ENCODE assay signal across 8 cellular contexts in genomic region chr3:25663324-25664065, GRCh38. TPM values are rescaled to one million over a fixed set of nuclear protein-coding genes. Genes with fewer than 3 reads are reported as not detected.
A peak's percentile ranks its signal among the peaks of the same experiment; 100 is the strongest.
DNase-seq lines count a peak whose midpoint lies in the region; ATAC-seq and TF ChIP-seq lines count a peak whose summit lies in the region.

No MANE protein-coding gene starts in this region.

- H3K27ac ChIP-seq in epithelial cell of prostate, result peak overlapping the region; percentile 82

- peak overlapping the region; percentile 90 for H3K27ac Mint-ChIP-seq in WTC11
- peak overlapping the region; percentile 99 for H3K27ac Mint-ChIP-seq in natural killer cell

- no peak for TF ChIP-seq CTCF in WTC11 (IDR thresholded peaks at IDR 0.05)
- no peak for TF ChIP-seq CTCF in natural killer cell (IDR thresholded peaks at IDR 0.05)

- peaks cover 46% of the 10 kb centered on the region for H3K4me1 Mint-ChIP-seq in WTC11
- H3K4me1 Mint-ChIP-seq in natural killer cell, result peaks cover 61 to 67% of the 10 kb centered on the region in 2 donors

- no peaks in the 10 kb centered on the region for H3K9me3 Mint-ChIP-seq in WTC11
- H3K9me3 Mint-ChIP-seq in natural killer cell, result no peaks in the 10 kb centered on the region

- intact Hi-C loops in natural killer cell (cut with micrococcal nuclease), result loop anchor here (2.0 kb wide), 2 partner anchors 15 to 119 kb away; partner anchors contain the start of gene NGLY1

- peak; percentile 24 for DNase-seq in stimulated activated CD4-positive, alpha-beta T cell treated with anti-CD3 and anti-CD28 coated beads, Interleukin-1b, Interleukin-23, amount 100 ng/mL, for 48 hours
- no peak for DNase-seq in stimulated activated CD4-positive, alpha-beta T cell treated with anti-CD3 and anti-CD28 coated beads, Interleukin-12 subunit alpha, Interleukin-12 subunit beta, amount 100 ng/mL, for 4 hours
- DNase-seq in NCI-H128 (lab: John Stamatoyannopoulos, UW; ENCODE audit: unreplicated experiment) (peak; percentile 15), WTC11 (ENCODE audit: low spot score) (no peak), epithelial cell of prostate (ENCODE audit: low read depth, low spot score) (no peak), natural killer cell (no peak), middle frontal gyrus (ENCODE audit: extremely low spot score, low spot score) (no peak)

- POLR2A ChIA-PET in WTC11 (lab: Charles Lee), result interaction anchor here (1.5 kb wide), 1 partner anchor 120 kb away, joined by 4 read pairs; the partner anchor contains the start of gene NGLY1

- H3K27me3 Mint-ChIP-seq in WTC11 (ENCODE audit: low read depth) (no peaks in the 10 kb centered on the region), natural killer cell (ENCODE audit: low read depth in 2 of 2) (no peaks in the 10 kb centered on the region)

- CTCF ChIA-PET in WTC11 (lab: Charles Lee), result no interaction called here

- H3K4me3 Mint-ChIP-seq in WTC11 (peak overlapping the region; percentile 95), natural killer cell (peak overlapping the region; percentile 99)

- ATAC-seq in HG02759 (IDR thresholded peaks at IDR 0.05; ENCODE audit: unreplicated experiment) (peak; percentile 28), WTC11 (no peak), natural killer cell (peak; percentile 1 to 4 (median 2))

- H3K36me3 Mint-ChIP-seq in WTC11 (no peaks in the 10 kb centered on the region), natural killer cell (no peaks in the 10 kb centered on the region)

TF ChIP-seq in WTC11, 78 proteins besides CTCF, POLR2A, EP300 and RAD21:
- TF ChIP-seq SP1 (CRISPR knock-in tag; conservative IDR thresholded peaks at IDR 0.05), result no peak; the same call in 1 of the 2 replicates
- no peak for TF ChIP-seq SOX15 (CRISPR knock-in tag; IDR thresholded peaks at IDR 0.05)
- TF ChIP-seq E2F5 (CRISPR knock-in tag; IDR thresholded peaks at IDR 0.05), result no peak
- no peak for TF ChIP-seq CDX4 (CRISPR knock-in tag; IDR thresholded peaks at IDR 0.05; ENCODE audit: borderline replicate concordance)
- no peak for TF ChIP-seq CREB1 (CRISPR knock-in tag; IDR thresholded peaks at IDR 0.05)
- TF ChIP-seq ATF3 (CRISPR knock-in tag; conservative IDR thresholded peaks at IDR 0.05), result no peak
- no peak for TF ChIP-seq USF2 (CRISPR knock-in tag; IDR thresholded peaks at IDR 0.05)
- no peak for TF ChIP-seq E2F1 (CRISPR knock-in tag; IDR thresholded peaks at IDR 0.05)
- no peak for TF ChIP-seq ZSCAN18 (CRISPR knock-in tag; IDR thresholded peaks at IDR 0.05)
- no peak for TF ChIP-seq STAT6 (CRISPR knock-in tag; conservative IDR thresholded peaks at IDR 0.05; ENCODE audit: low read depth)
- TF ChIP-seq SMAD4 (CRISPR knock-in tag; IDR thresholded peaks at IDR 0.05), result no peak
- no peak for TF ChIP-seq HMGA2 (CRISPR knock-in tag; IDR thresholded peaks at IDR 0.05)
- TF ChIP-seq OVOL2 (CRISPR knock-in tag; IDR thresholded peaks at IDR 0.05; ENCODE audit: borderline replicate concordance), result no peak
- TF ChIP-seq JAZF1 (CRISPR knock-in tag; IDR thresholded peaks at IDR 0.05), result no peak
- no peak for TF ChIP-seq MLX (CRISPR knock-in tag; IDR thresholded peaks at IDR 0.05)

RNA-seq across cellular contexts. Expression of gene TOP2B, which starts 1.2 kb away (rescaled TPM):
- 151 to 167 TPM (median 160 TPM) in 3 replicates for total RNA-seq in WTC11 (2021)
- 100 to 1,000 TPM; 126 to 180 (median 152) TPM for total RNA-seq in natural killer cell

Comparison
In these comparisons a context has a peak if more than half of its experiments do, and no peak if none do; other contexts are left out.
1. DNase-seq: peak in stimulated activated CD4-positive, alpha-beta T cell treated with anti-CD3 and anti-CD28 coated beads, Interleukin-1b, Interleukin-23, amount 100 ng/mL, for 48 hours (single experiment) and NCI-H128 (single experiment); none in stimulated activated CD4-positive, alpha-beta T cell treated with anti-CD3 and anti-CD28 coated beads, Interleukin-12 subunit alpha, Interleukin-12 subunit beta, amount 100 ng/mL, for 4 hours (single experiment), WTC11 (single experiment), epithelial cell of prostate (single experiment), natural killer cell (single experiment) and middle frontal gyrus (single experiment).